Comparison of ENCODE assay signal across 23 cellular contexts in the genomic region with DNA sequence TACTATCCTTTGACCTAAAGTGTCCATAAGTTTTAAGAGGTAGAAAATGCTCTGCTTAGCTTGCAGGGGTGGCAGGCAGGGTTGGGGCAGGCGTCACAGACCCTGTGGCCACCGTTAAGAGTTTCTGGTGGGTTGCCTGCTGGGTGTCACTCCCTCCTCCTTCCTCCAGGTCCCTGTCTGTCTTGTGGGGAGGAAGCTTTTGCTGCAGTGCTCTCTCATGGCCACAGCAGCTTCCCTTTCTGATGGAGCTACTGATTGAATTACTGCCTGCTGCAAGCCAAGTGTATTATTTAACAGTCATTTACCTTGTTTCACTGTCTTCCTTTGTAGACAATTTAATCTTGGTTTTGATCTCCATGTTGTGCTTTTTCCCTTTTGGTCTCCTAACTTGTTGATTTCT.
"Had no signal": no experiment of that assay in that cellular context is flagged by ENCODE, and none has a peak within 500 bp of the region (broad histone marks: within the 10 kb centered on the region; RNA-seq: fewer than 3 reads in every experiment).

No MANE protein-coding gene starts in this region.

- H3K4me1 ChIP-seq: spleen, upper lobe of left lung had no signal

- H3K27me3 ChIP-seq: hepatocyte, spleen, upper lobe of left lung had no signal

- H3K9me3 ChIP-seq: spleen, thoracic aorta, upper lobe of left lung had no signal

- H3K27ac ChIP-seq: epithelial cell of prostate, hepatocyte, spleen, thoracic aorta, upper lobe of left lung had no signal

- H3K27ac Mint-ChIP-seq: activated CD4-positive, alpha-beta T cell treated with anti-CD3 and anti-CD28 coated beads, Interleukin-2, amount 10 ng/mL, durations not matched to agents 7 days and 5 days; activated naive CD4-positive, alpha-beta T cell treated with anti-CD3 and anti-CD28 coated beads, Interleukin-2, amount 10 ng/mL, durations not matched to agents 7 days and 5 days; activated naive CD8-positive, alpha-beta T cell treated with anti-CD3 and anti-CD28 coated beads, Interleukin-2, amount 50 U/mL, for 24 hours; brain; stimulated activated naive B cell treated with anti-CD40 and anti-IgM and Interleukin-4, amounts not matched to agents 10 μg/mL and 1 μg/mL and 100 μg/mL, for 72 hours had no signal

- H3K4me3 ChIP-seq: hepatocyte, lung, spleen, thoracic aorta, upper lobe of left lung had no signal

- H3K36me3 Mint-ChIP-seq: activated naive CD4-positive, alpha-beta T cell treated with anti-CD3 and anti-CD28 coated beads, Interleukin-2, amount 10 ng/mL, durations not matched to agents 7 days and 5 days; brain; stimulated activated naive B cell treated with anti-CD40 and anti-IgM and Interleukin-4, amounts not matched to agents 10 μg/mL and 1 μg/mL and 100 μg/mL, for 72 hours had no signal

- ATAC-seq: activated CD4-positive, CD25-positive, alpha-beta regulatory T cell treated with anti-CD3 and anti-CD28 coated beads, Interleukin-2, amount 50 U/mL, for 24 hours; activated naive CD8-positive, alpha-beta T cell treated with anti-CD3 and anti-CD28 coated beads, Interleukin-2, amount 50 U/mL, for 24 hours; activated T-cell treated with anti-CD3 and anti-CD28 coated beads, Interleukin-2, amount 50 U/mL, for 4 hours; left lobe of liver; stimulated activated naive B cell treated with anti-CD40 and anti-IgM and Interleukin-4, amounts not matched to agents 10 μg/mL and 1 μg/mL and 100 μg/mL, for 72 hours had no signal

- H3K4me3 Mint-ChIP-seq: activated CD4-positive, alpha-beta T cell treated with anti-CD3 and anti-CD28 coated beads, Interleukin-2, amount 10 ng/mL, durations not matched to agents 7 days and 5 days; activated naive CD4-positive, alpha-beta T cell treated with anti-CD3 and anti-CD28 coated beads, Interleukin-2, amount 10 ng/mL, durations not matched to agents 7 days and 5 days; activated naive CD8-positive, alpha-beta T cell treated with anti-CD3 and anti-CD28 coated beads, Interleukin-2, amount 50 U/mL, for 24 hours; activated T-cell treated with anti-CD3 and anti-CD28 coated beads, Interleukin-2, amount 50 U/mL, for 4 hours; brain; neural crest cell; stimulated activated naive B cell treated with anti-CD40 and anti-IgM and Interleukin-4, amounts not matched to agents 10 μg/mL and 1 μg/mL and 100 μg/mL, for 72 hours had no signal

- H3K36me3 ChIP-seq: spleen, thoracic aorta, upper lobe of left lung had no signal

- H3K9me3 Mint-ChIP-seq: activated CD4-positive, alpha-beta T cell treated with anti-CD3 and anti-CD28 coated beads, Interleukin-2, amount 10 ng/mL, durations not matched to agents 7 days and 5 days; activated naive CD4-positive, alpha-beta T cell treated with anti-CD3 and anti-CD28 coated beads, Interleukin-2, amount 10 ng/mL, durations not matched to agents 7 days and 5 days; activated naive CD8-positive, alpha-beta T cell treated with anti-CD3 and anti-CD28 coated beads, Interleukin-2, amount 50 U/mL, for 24 hours; activated T-cell treated with anti-CD3 and anti-CD28 coated beads, Interleukin-2, amount 50 U/mL, for 4 hours; stimulated activated naive B cell treated with anti-CD40 and anti-IgM and Interleukin-4, amounts not matched to agents 10 μg/mL and 1 μg/mL and 100 μg/mL, for 72 hours had no signal

- H3K27me3 Mint-ChIP-seq: activated CD4-positive, alpha-beta T cell treated with anti-CD3 and anti-CD28 coated beads, Interleukin-2, amount 10 ng/mL, durations not matched to agents 7 days and 5 days; activated naive CD4-positive, alpha-beta T cell treated with anti-CD3 and anti-CD28 coated beads, Interleukin-2, amount 10 ng/mL, durations not matched to agents 7 days and 5 days; brain; stimulated activated naive B cell treated with anti-CD40 and anti-IgM and Interleukin-4, amounts not matched to agents 10 μg/mL and 1 μg/mL and 100 μg/mL, for 72 hours had no signal

- H3K4me1 Mint-ChIP-seq: activated CD4-positive, alpha-beta T cell treated with anti-CD3 and anti-CD28 coated beads, Interleukin-2, amount 10 ng/mL, durations not matched to agents 7 days and 5 days; activated naive CD4-positive, alpha-beta T cell treated with anti-CD3 and anti-CD28 coated beads, Interleukin-2, amount 10 ng/mL, durations not matched to agents 7 days and 5 days; activated naive CD8-positive, alpha-beta T cell treated with anti-CD3 and anti-CD28 coated beads, Interleukin-2, amount 50 U/mL, for 24 hours; brain; neural crest cell; stimulated activated naive B cell treated with anti-CD40 and anti-IgM and Interleukin-4, amounts not matched to agents 10 μg/mL and 1 μg/mL and 100 μg/mL, for 72 hours had no signal

- DNase-seq: activated CD4-positive, alpha-beta T cell treated with anti-CD3 and anti-CD28 coated beads, Interleukin-2, amount 10 ng/mL, durations not matched to agents 7 days and 5 days; activated CD8-positive, alpha-beta memory T cell treated with anti-CD3 and anti-CD28 coated beads, Interleukin-2, amount 50 U/mL, for 4 hours; activated effector memory CD4-positive, alpha-beta T cell treated with Interleukin-2 at 50 U/mL for 16 hours; activated naive CD4-positive, alpha-beta T cell treated with anti-CD3 and anti-CD28 coated beads, Interleukin-2, amount 10 ng/mL, durations not matched to agents 7 days and 5 days; activated naive CD8-positive, alpha-beta T cell treated with anti-CD3 and anti-CD28 coated beads, Interleukin-2, amount 50 U/mL, for 24 hours; activated T-cell treated with anti-CD3 and anti-CD28 coated beads, Interleukin-2, amount 50 U/mL, for 4 hours; anterior cingulate cortex; caudate nucleus; foreskin fibroblast; islet precursor cell; midbrain; spleen; stimulated activated CD4-positive, alpha-beta T cell treated with anti-CD3 and anti-CD28 coated beads, Interleukin-4, amount 100 ng/mL, for 4 hours; stimulated activated naive B cell treated with anti-CD40 and anti-IgM and Interleukin-4, amounts not matched to agents 10 μg/mL and 1 μg/mL and 100 μg/mL, for 72 hours; upper lobe of left lung had no signal
